8 cellular contexts compared by ENCODE assay signal in the genomic region with DNA sequence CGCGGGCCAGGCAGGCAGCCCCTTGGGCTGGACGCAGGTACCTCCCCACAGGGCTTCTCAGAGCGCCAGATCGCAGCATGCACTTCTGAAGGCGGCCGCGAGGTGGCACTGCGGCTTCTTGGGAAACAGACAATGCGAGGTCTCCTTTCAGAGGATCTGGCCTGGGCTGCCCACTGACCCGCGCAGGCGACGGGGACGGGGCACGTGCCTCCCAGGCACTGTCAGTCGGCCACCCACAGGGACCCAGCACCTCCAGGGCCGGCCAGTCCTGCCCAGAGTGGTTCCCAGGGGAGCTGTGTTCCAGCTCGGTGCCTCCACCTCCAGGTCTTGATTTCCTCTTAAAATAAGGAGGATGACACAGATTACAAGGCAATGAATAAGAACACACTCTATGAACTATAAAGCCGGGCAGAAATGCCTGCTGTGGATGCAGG. TPM values are rescaled to one million over a fixed set of nuclear protein-coding genes. Genes with fewer than 3 reads are reported as not detected.
DNase-seq lines count a peak whose midpoint lies in the region; ATAC-seq and TF ChIP-seq lines count a peak whose summit lies in the region.

No MANE protein-coding gene starts in this region.

- DNase-seq in AG20443 (ENCODE audit: low spot score) (peak; percentile 87), H7 (peak; percentile 94), NCI-H2196 (lab: John Stamatoyannopoulos, UW; ENCODE audit: unreplicated experiment) (peak; percentile 91), activated B cell treated with CpG ODN at 0.5 μM for 24 hours (peak; percentile 78), T47D (ENCODE audit: low read depth in 1 of 2, low spot score in 1 of 2) (peak; percentile 70 to 81), inferior parietal cortex (ENCODE audit: extremely low spot score) (peak; percentile 89)
- peak; percentile 85 for DNase-seq in stimulated activated CD4-positive, alpha-beta T cell treated with anti-CD3 and anti-CD28 coated beads, Interleukin-15, amount 100 ng/mL, for 24 hours

- ATAC-seq in activated B cell treated with CpG ODN at 0.5 μM for 24 hours (ENCODE audit: low read depth) (peak; percentile 86), GM19397 (IDR thresholded peaks at IDR 0.05; ENCODE audit: unreplicated experiment) (no peak)

- peak overlapping the region; percentile 67 for H3K4me3 Mint-ChIP-seq in activated B cell treated with CpG ODN at 0.5 μM for 24 hours

- peaks cover 3% of the 10 kb centered on the region for H3K9me3 Mint-ChIP-seq in activated B cell treated with CpG ODN at 0.5 μM for 24 hours

- peaks cover 5% of the 10 kb centered on the region for H3K27me3 Mint-ChIP-seq in activated B cell treated with CpG ODN at 0.5 μM for 24 hours

- 0 out of 2 replicates have a peak overlapping the region, but pooled peaks have one; percentile 3 for H3K4me3 ChIP-seq in H7 (ENCODE audit: insufficient read depth, low read depth, low read length)

- in situ Hi-C loops in T47D (cut with HindIII; ENCODE audit: low pct_unique_long_range_greater_than_20kb, low sequenced_read_pairs), result no loop called here

- peaks cover 25% of the 10 kb centered on the region for H3K4me1 Mint-ChIP-seq in activated B cell treated with CpG ODN at 0.5 μM for 24 hours

- POLR2A ChIA-PET in activated B cell treated with CpG ODN at 0.5 μM for 24 hours (lab: Charles Lee), result no interaction called here

- no peaks in the 10 kb centered on the region for H3K36me3 ChIP-seq in H7 (replicated peaks; ENCODE audit: control insufficient read depth, insufficient read depth, low read length)

- intact Hi-C loops in activated B cell treated with CpG ODN at 0.5 μM for 24 hours (cut with micrococcal nuclease), result loop anchor here (1.0 to 2.0 kb wide), 5 partner anchors 73 to 865 kb away; no protein-coding TSS in a partner anchor

- peaks cover 5% of the 10 kb centered on the region for H3K27me3 ChIP-seq in H7 (ENCODE audit: control insufficient read depth, insufficient read depth, low read length)

- H3K27ac Mint-ChIP-seq in activated B cell treated with CpG ODN at 0.5 μM for 24 hours, result no peak overlapping the region

- peak; percentile 86 for TF ChIP-seq CTCF in activated B cell treated with CpG ODN at 0.5 μM for 24 hours (IDR thresholded peaks at IDR 0.05)

- CTCF ChIA-PET in activated B cell treated with CpG ODN at 0.5 μM for 24 hours (lab: Charles Lee), result interaction anchor here (0.9 to 2.6 kb wide), 13 partner anchors 8 to 873 kb away, joined by 3 to 31 read pairs (median 4); a partner anchor contains a TSS

- no peaks in the 10 kb centered on the region for H3K36me3 Mint-ChIP-seq in activated B cell treated with CpG ODN at 0.5 μM for 24 hours (ENCODE audit: low read depth)

RNA-seq across cellular contexts. Expression of a gene that starts 24.4 kb away (rescaled TPM):
- total RNA-seq in H7 (2014; rRNA removed; shearing (Covaris generic)), result 2.0 and 10.6 TPM in 2 replicates
- 0.51 and 0.76 TPM in 2 replicates for total RNA-seq in activated B cell treated with CpG ODN at 0.5 μM for 24 hours

RNA-seq across cellular contexts. Expression of a gene that starts 24.7 kb away (rescaled TPM):
- 19.5 and 40.2 TPM in 2 replicates for total RNA-seq in H7 (2014; rRNA removed; shearing (Covaris generic))
- total RNA-seq in activated B cell treated with CpG ODN at 0.5 μM for 24 hours, result 7.5 and 10.0 TPM in 2 replicates
